In genomic region chr9:17928228-17928627, GRCh38 we compare ENCODE assay signal across 28 cellular contexts.
DNase-seq lines count a peak whose midpoint lies in the region; ATAC-seq, FAIRE-seq and TF ChIP-seq lines count a peak whose summit lies in the region.
"Had no signal": no experiment of that assay in that cellular context is flagged by ENCODE, and none has a peak within 500 bp of the region (broad histone marks: within the 10 kb centered on the region; RNA-seq: fewer than 3 reads in every experiment).

No MANE protein-coding gene starts in this region.

- no peak overlapping the region for H3K9ac ChIP-seq in endothelial cell of umbilical vein (replicated peaks; ENCODE audit: extremely low read depth, insufficient read depth, low read length)

- no TSS peak for BruUV-seq in endothelial cell of umbilical vein (replicated peaks; lab: Mats Ljungman, UMichigan)

- H3K9me3 ChIP-seq in endothelial cell of umbilical vein (replicated peaks; ENCODE audit: control insufficient read depth, insufficient read depth, low read length) = no peaks in the 10 kb centered on the region
- H3K9me3 ChIP-seq: SJCRH30 had no signal

- H3K79me2 ChIP-seq in endothelial cell of umbilical vein (ENCODE audit: control insufficient read depth, insufficient read depth, low read length) = no peaks in the 10 kb centered on the region

- H3K4me1 ChIP-seq in endothelial cell of umbilical vein (ENCODE audit: control insufficient read depth, extremely low read depth, insufficient read depth, low read length) = no peaks in the 10 kb centered on the region
- H3K4me1 ChIP-seq: SJCRH30 had no signal

- no peaks in the 10 kb centered on the region for H3K9me1 ChIP-seq in endothelial cell of umbilical vein (replicated peaks; ENCODE audit: control insufficient read depth, extremely low read depth, insufficient read depth, low read length)

- CTCF ChIA-PET in endothelial cell of umbilical vein (lab: Charles Lee) = no interaction called here

- H2AFZ ChIP-seq in endothelial cell of umbilical vein (ENCODE audit: low read depth, low read length) = no peak overlapping the region

- H4K20me1 ChIP-seq in endothelial cell of umbilical vein (replicated peaks; ENCODE audit: control insufficient read depth, extremely low read depth, insufficient read depth, low read length) = no peaks in the 10 kb centered on the region

- no peak overlapping the region for H3K4me2 ChIP-seq in endothelial cell of umbilical vein (ENCODE audit: insufficient read depth, low read length)

- in situ Hi-C loops in GM13976 (cut with MboI; ENCODE audit: low sequenced_read_pairs, unreplicated experiment) = no loop called here

- intact Hi-C loops in endothelial cell of umbilical vein (cut with micrococcal nuclease) = no loop called here

- no peak for TF ChIP-seq POLR2A in endothelial cell of umbilical vein (IDR thresholded peaks at IDR 0.05; ENCODE audit: low read depth, low read length)

- H3K4me3 ChIP-seq in endothelial cell of umbilical vein (replicated peaks in 1 of 3; ENCODE audit: insufficient read depth in 1 of 3, low read depth in 1 of 3, low read length in 3 of 3) = no peak overlapping the region
- H3K4me3 ChIP-seq: SJCRH30 had no signal

- no peak for DNase-seq in endothelial cell of umbilical vein (ENCODE audit: low read depth, low spot score)
- no peak for DNase-seq in GM13976 (ENCODE audit: low spot score)
- no peak for DNase-seq in KG1 (lab: John Stamatoyannopoulos, UW)
- no peak for DNase-seq in stimulated activated CD8-positive, alpha-beta memory T cell treated with anti-CD3 and anti-CD28 coated beads, Interleukin-4, amount 100 ng/mL, for 48 hours
- DNase-seq: C1 segment of cervical spinal cord; CD4-positive, alpha-beta memory T cell; DMS 273 treated with DMSO at 0.1 percent for 48 hours; DND-41; Kasumi-1; MV-4-11; NCI-H1105; NCI-H1436 treated with DMSO at 0.1 percent for 48 hours; NCI-H187 treated with DMSO at 0.1 percent for 48 hours; NCI-H2171 treated with DMSO at 0.1 percent for 48 hours; NCI-H510A treated with DMSO at 0.1 percent for 48 hours; NCI-H748 treated with DMSO at 0.1 percent for 48 hours; NK-92 treated with Interleukin-12 subunit alpha and Interleukin-12 subunit beta, amount 100 ng/mL, for 24 hours; PC-3; SJCRH30; T-helper 17 cell had no signal

- H3K27me3 ChIP-seq in endothelial cell of umbilical vein (ENCODE audit: control insufficient read depth in 2 of 2, insufficient read depth in 2 of 2, low read length in 2 of 2) = no peaks in the 10 kb centered on the region
- H3K27me3 ChIP-seq: SJCRH30 had no signal

- POLR2A ChIA-PET in endothelial cell of umbilical vein (lab: Charles Lee) = no interaction called here

- no peak for TF ChIP-seq CTCF in endothelial cell of umbilical vein (IDR thresholded peaks at IDR 0.05; ENCODE audit: extremely low read depth in 1 of 2, insufficient read depth in 1 of 2, low read depth in 1 of 2, low read length in 2 of 2)
- TF ChIP-seq CTCF in GM13976 (IDR thresholded peaks at IDR 0.05; ENCODE audit: borderline replicate concordance, control extremely low read depth, extremely low read depth, insufficient read depth, missing control alignments) = no peak

- H3K36me3 ChIP-seq in endothelial cell of umbilical vein (ENCODE audit: control insufficient read depth in 2 of 2, extremely low read depth in 1 of 2, insufficient read depth in 2 of 2, low read length in 2 of 2) = no peaks in the 10 kb centered on the region
- H3K36me3 ChIP-seq: SJCRH30 had no signal

- FAIRE-seq in endothelial cell of umbilical vein (lab: Jason Lieb, UNC) = peak; percentile 21
- FAIRE-seq: HepG2 had no signal

- dilution Hi-C loops in endothelial cell of umbilical vein (cut with MboI; ENCODE audit: extremely low pct_ligation_motif_present, low sequenced_read_pairs) = no loop called here

- ATAC-seq in GM18867 (IDR thresholded peaks at IDR 0.05; ENCODE audit: unreplicated experiment) (peak; percentile 48), GM19463 (IDR thresholded peaks at IDR 0.05; ENCODE audit: unreplicated experiment) (peak; percentile 39), HG03066 (IDR thresholded peaks at IDR 0.05; ENCODE audit: low read depth, unreplicated experiment) (peak; percentile 43)
- no peak for ATAC-seq in activated CD4-positive, CD25-positive, alpha-beta regulatory T cell treated with anti-CD3 and anti-CD28 coated beads, Interleukin-2, amount 50 U/mL, for 24 hours
- ATAC-seq: HCT116, HepG2, PC-3, Right ventricle myocardium inferior, SK-N-SH treated with all-trans-retinoic acid at 6 μM for 48 hours, T-helper 17 cell had no signal

- no peak overlapping the region for H3K27ac ChIP-seq in endothelial cell of umbilical vein (ENCODE audit: insufficient read depth, low read depth, low read length)
- H3K27ac ChIP-seq: SJCRH30 had no signal

TF ChIP-seq in endothelial cell of umbilical vein, 7 proteins besides CTCF, POLR2A, EP300 and RAD21:
- TF ChIP-seq JUN (IDR thresholded peaks at IDR 0.05; ENCODE audit: borderline replicate concordance, insufficient read depth, insufficient read length, low read depth) (no peak), GATA2 (IDR thresholded peaks at IDR 0.05; ENCODE audit: insufficient read depth, insufficient read length, low read depth, low read length) (no peak), EZH2 (IDR thresholded peaks at IDR 0.05; ENCODE audit: borderline replicate concordance, low read depth, low read length, severe bottlenecking) (no peak), MYC (IDR thresholded peaks at IDR 0.05; ENCODE audit: low read depth, low read length) (no peak), POLR2AphosphoS5 (IDR thresholded peaks at IDR 0.05; ENCODE audit: insufficient read depth, low read depth, low read length) (no peak), FOS (IDR thresholded peaks at IDR 0.05; ENCODE audit: borderline replicate concordance, insufficient read depth, low read length) (no peak), MAX (IDR thresholded peaks at IDR 0.05; ENCODE audit: insufficient read depth, insufficient read length) (no peak)

Comparison
In these comparisons a context has a peak if more than half of its experiments do, and no peak if none do; other contexts are left out.
1. ATAC-seq: peak in GM18867 (single experiment), GM19463 (single experiment) and HG03066 (single experiment); none in activated CD4-positive, CD25-positive, alpha-beta regulatory T cell treated with anti-CD3 and anti-CD28 coated beads, Interleukin-2, amount 50 U/mL, for 24 hours (0 of 2).